9 cellular contexts compared by ENCODE assay signal in the genomic region with DNA sequence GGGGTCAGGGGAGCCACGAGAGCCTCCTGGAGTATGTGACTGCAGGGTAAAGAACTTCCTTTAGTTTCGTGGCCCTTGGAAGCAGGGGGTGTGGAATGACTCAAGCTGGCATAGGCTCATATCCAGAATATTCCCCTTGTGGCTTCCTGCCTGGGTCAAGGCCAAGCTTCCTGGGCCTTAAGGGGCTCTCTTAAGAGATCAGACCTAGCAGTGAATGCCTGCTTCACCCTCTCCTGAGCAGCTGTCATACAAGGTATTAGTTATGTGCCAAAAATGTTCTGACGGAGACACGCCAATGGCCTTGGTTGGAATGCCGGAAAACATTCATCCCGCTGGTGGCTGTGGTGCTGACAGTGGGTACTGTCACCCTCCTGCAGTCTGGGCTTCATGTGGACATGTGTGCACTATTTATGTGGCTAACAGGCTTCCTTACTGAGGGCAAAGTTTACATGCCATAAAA.
DNase-seq lines count a peak whose midpoint lies in the region; ATAC-seq and TF ChIP-seq lines count a peak whose summit lies in the region.
"Had no signal": no experiment of that assay in that cellular context is flagged by ENCODE, and none has a peak within 500 bp of the region (broad histone marks: within the 10 kb centered on the region; RNA-seq: fewer than 3 reads in every experiment).

No MANE protein-coding gene starts in this region.

- no TSS peak for BruUV-seq in A673 (replicated peaks; lab: Mats Ljungman, UMichigan)

- peak overlapping the region; percentile 6; the same call in 1 of the 2 replicates for H3K27ac ChIP-seq in SJSA1
- H3K27ac ChIP-seq in skeletal muscle tissue (ENCODE audit: low read depth, low read length) = peak overlapping the region; percentile 89
- no peak overlapping the region for H3K27ac ChIP-seq in A673 (ENCODE audit: low read depth, low read length, poor library complexity, severe bottlenecking)

- intact Hi-C loops in A673 (cut with micrococcal nuclease; ENCODE audit: unreplicated experiment) = no loop called here

- H3K4me1 ChIP-seq in SJSA1 (replicated peaks) = peaks cover 50% of the 10 kb centered on the region
- H3K4me1 ChIP-seq in skeletal muscle tissue (ENCODE audit: control insufficient read depth in 3 of 3, insufficient read depth in 3 of 3, low read length in 3 of 3) = peaks cover 86 to 93% (median 93%) of the 10 kb centered on the region in 3 donors
- peaks cover 14% of the 10 kb centered on the region for H3K4me1 ChIP-seq in A673 (ENCODE audit: insufficient read depth, low read length, poor library complexity, severe bottlenecking)

- H3K36me3 ChIP-seq in SJSA1 = no peaks in the 10 kb centered on the region
- no peaks in the 10 kb centered on the region for H3K36me3 ChIP-seq in skeletal muscle tissue (ENCODE audit: control insufficient read depth in 3 of 3, insufficient read depth in 3 of 3, low read length in 3 of 3)
- H3K36me3 ChIP-seq in A673 (ENCODE audit: insufficient read depth, low read length, poor library complexity, severe bottlenecking) = no peaks in the 10 kb centered on the region

- H3K4me3 ChIP-seq in SJSA1 = no peak overlapping the region
- H3K4me3 ChIP-seq in fibroblast of villous mesenchyme (ENCODE audit: low read depth, low read length) = no peak overlapping the region
- H3K4me3 ChIP-seq in skeletal muscle tissue (ENCODE audit: low read length in 3 of 3) = peak overlapping the region in 2 of 3 donors; percentile 3 to 60
- no peak overlapping the region for H3K4me3 ChIP-seq in A673 (ENCODE audit: low read depth, low read length, poor library complexity, severe bottlenecking)

- H3K9me3 ChIP-seq in SJSA1 (replicated peaks) = no peaks in the 10 kb centered on the region
- no peaks in the 10 kb centered on the region for H3K9me3 ChIP-seq in skeletal muscle tissue (ENCODE audit: control insufficient read depth in 3 of 3, low read length in 3 of 3)
- no peaks in the 10 kb centered on the region for H3K9me3 ChIP-seq in A673 (ENCODE audit: low read depth, low read length, poor library complexity, severe bottlenecking)

- CTCF ChIA-PET in A673 (lab: Charles Lee) = no interaction called here

- TF ChIP-seq CTCF in fibroblast of villous mesenchyme (IDR thresholded peaks at IDR 0.05; ENCODE audit: insufficient read depth, low read depth, low read length) (no peak), A673 (conservative IDR thresholded peaks at IDR 0.05; ENCODE audit: low read depth, low read length) (no peak)

- no peak for ATAC-seq in GM21825 (IDR thresholded peaks at IDR 0.05; ENCODE audit: unreplicated experiment)
- ATAC-seq in HG02642 (IDR thresholded peaks at IDR 0.05; ENCODE audit: poor library complexity, unreplicated experiment) = no peak

- POLR2A ChIA-PET in A673 (lab: Charles Lee; ENCODE audit: low non-redundant PET) = no interaction called here

- peak overlapping the region; percentile 47 to 82 (median 78) for H3K9ac ChIP-seq in skeletal muscle tissue (ENCODE audit: low read depth in 1 of 3, low read length in 3 of 3)

- peak; percentile 0 for DNase-seq in ELF-1 (ENCODE audit: low read depth, low spot score)
- peak; percentile 61 to 73 for DNase-seq in SJSA1 (ENCODE audit: low read depth in 1 of 2, low spot score in 2 of 2)
- DNase-seq in fibroblast of villous mesenchyme (ENCODE audit: low read depth) = peak; percentile 33
- DNase-seq in A673 (ENCODE audit: low spot score) = no peak
- DNase-seq in NOMO-1 treated with DMSO at 0.1 percent for 48 hours (lab: John Stamatoyannopoulos, UW; ENCODE audit: unreplicated experiment) = no peak
- DNase-seq: nephron progenitor cell had no signal

- H3K27me3 ChIP-seq in SJSA1 (replicated peaks) (no peaks in the 10 kb centered on the region), skeletal muscle tissue (ENCODE audit: control insufficient read depth in 3 of 3, insufficient read depth in 3 of 3, low read length in 3 of 3) (no peaks in the 10 kb centered on the region), A673 (replicated peaks; ENCODE audit: insufficient read depth, low read depth, low read length, poor library complexity) (no peaks in the 10 kb centered on the region)

Comparison
In these comparisons a context has a peak if more than half of its experiments do, and no peak if none do; other contexts are left out.
1. DNase-seq: peak in ELF-1 (single experiment), SJSA1 (2 of 2) and fibroblast of villous mesenchyme (single experiment); none in A673 (single experiment) and NOMO-1 treated with DMSO at 0.1 percent for 48 hours (single experiment).
2. H3K4me3 ChIP-seq: peak in skeletal muscle tissue (2 of 3); none in SJSA1 (single experiment), fibroblast of villous mesenchyme (single experiment) and A673 (single experiment).